ENCODE assay signal across 17 cellular contexts in the genomic region with DNA sequence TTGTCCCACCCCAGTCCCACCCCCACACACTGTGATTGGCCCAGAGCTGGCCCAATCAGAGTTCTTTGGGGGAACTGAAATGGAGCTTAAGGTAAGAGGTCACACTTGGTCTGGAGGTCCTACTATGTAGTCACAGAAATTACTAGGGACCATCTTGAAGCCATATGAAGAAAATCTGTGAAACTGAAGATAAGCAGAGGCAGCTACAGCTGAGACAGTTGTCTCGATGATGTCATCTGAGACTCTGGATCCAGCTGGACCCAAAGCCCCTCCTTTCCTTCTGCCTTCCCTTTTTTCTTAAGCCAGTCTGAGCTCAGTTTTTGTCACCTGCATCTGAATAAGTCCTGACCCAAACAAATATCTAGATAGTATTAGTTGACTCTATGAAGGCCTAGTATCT.
"Had no signal": no experiment of that assay in that cellular context is flagged by ENCODE, and none has a peak within 500 bp of the region (broad histone marks: within the 10 kb centered on the region; RNA-seq: fewer than 3 reads in every experiment).

No MANE protein-coding gene starts in this region.

- H3K36me3 ChIP-seq: neutrophil, suprapubic skin, thyroid gland had no signal

- H3K36me3 Mint-ChIP-seq: type B pancreatic cell had no signal

- H3K4me3 ChIP-seq: coronary artery, suprapubic skin, thyroid gland had no signal

- H3K4me1 Mint-ChIP-seq: naive thymus-derived CD4-positive, alpha-beta T cell had no signal

- H3K9me3 ChIP-seq: suprapubic skin, thyroid gland had no signal

- H3K4me1 ChIP-seq: suprapubic skin had no signal

- H3K27ac Mint-ChIP-seq: endodermal cell; naive thymus-derived CD4-positive, alpha-beta T cell; type B pancreatic cell had no signal

- ATAC-seq: left colon; naive thymus-derived CD4-positive, alpha-beta T cell; stimulated activated naive CD8-positive, alpha-beta T cell treated with anti-CD3 and anti-CD28 coated beads, Interleukin-15, Interleukin-2, amounts not matched to agents 100 U/mL and 50 U/mL, for 24 hours had no signal

- DNase-seq: effector CD4-positive, alpha-beta T cell; endodermal cell; erythroblast; foreskin melanocyte; head of caudate nucleus; hippocampal formation; left colon; naive thymus-derived CD4-positive, alpha-beta T cell; posterior cingulate gyrus; small intestine; stimulated activated CD4-positive, alpha-beta T cell treated with anti-CD3 and anti-CD28 coated beads, Interleukin-2, amount 100 ng/mL, for 48 hours; stimulated activated naive CD8-positive, alpha-beta T cell treated with anti-CD3 and anti-CD28 coated beads, Interleukin-15, Interleukin-2, amounts not matched to agents 100 U/mL and 50 U/mL, for 24 hours; thyroid gland had no signal

- H3K27ac ChIP-seq: coronary artery, neutrophil, suprapubic skin, thyroid gland had no signal

- H3K27me3 ChIP-seq: neutrophil, suprapubic skin, thyroid gland had no signal

- H3K4me3 Mint-ChIP-seq: endodermal cell; naive thymus-derived CD4-positive, alpha-beta T cell; type B pancreatic cell had no signal
